ENCODE assay signal across 8 cellular contexts in the genomic region with DNA sequence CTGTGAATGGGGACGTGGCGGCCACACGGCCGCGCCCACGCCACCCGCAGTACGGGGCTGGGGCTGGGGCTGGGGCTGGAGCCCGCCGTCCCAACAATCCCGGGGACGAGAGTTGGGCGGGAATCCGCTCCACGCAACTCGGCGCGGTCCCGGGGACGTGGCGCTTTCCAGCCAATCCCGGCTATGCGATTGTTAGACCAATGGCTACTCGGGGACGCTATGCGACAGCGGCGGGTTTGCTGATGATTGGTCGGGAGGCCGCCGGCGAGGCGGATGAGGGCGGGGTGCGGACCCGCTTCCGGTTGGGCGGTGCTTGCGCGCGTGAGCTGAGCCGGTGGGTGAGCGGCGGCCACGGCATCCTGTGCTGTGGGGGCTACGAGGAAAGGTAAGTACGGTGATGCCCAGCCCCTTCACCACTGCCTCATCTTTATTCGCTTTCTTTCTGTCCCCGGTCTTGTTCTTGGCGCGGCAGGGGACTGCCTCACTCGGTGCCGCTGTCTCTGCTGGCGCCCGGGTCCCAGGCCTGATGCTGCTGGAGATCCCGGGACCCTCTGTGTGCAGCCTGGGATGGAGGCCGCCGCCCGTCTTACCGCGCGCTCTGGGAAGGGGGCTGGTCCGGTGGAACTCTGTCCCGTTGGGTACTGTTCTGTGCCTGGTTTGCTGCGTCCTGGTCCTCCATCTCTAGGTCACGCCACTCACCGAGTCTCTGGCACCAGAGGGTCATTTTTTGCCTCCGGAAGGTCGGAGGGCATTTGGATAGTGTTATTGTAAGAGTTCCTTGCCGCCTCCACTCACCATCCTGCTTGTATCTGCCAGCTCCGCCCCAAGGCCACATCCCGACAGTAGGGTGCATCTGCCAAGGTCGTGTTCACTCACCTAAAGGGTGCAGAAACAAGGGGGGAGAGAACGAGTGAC. TPM values are rescaled to one million over a fixed set of nuclear protein-coding genes. Genes with fewer than 3 reads are reported as not detected.
A peak's percentile ranks its signal among the peaks of the same experiment; 100 is the strongest.
DNase-seq lines count a peak whose midpoint lies in the region; ATAC-seq, FAIRE-seq and TF ChIP-seq lines count a peak whose summit lies in the region.

A gene (plus strand): TSS at position 312 of the 915 bp plus-strand sequence. CDS start 9,225 bp downstream, outside the sequence.

- TF ChIP-seq CTCF in WI38 (IDR thresholded peaks at IDR 0.05; ENCODE audit: low read depth, low read length) (no peak), bronchial epithelial cell (IDR thresholded peaks at IDR 0.05; ENCODE audit: insufficient read depth, low read length, severe bottlenecking) (no peak)

- H3K4me3 ChIP-seq in WI38 (ENCODE audit: low read depth, low read length) (peak within 1 kb of the TSS; percentile 81), bronchial epithelial cell (ENCODE audit: low read depth, low read length) (peak within 1 kb of the TSS; percentile 99), small intestine (ENCODE audit: low read depth in 1 of 2, low read length in 2 of 2) (peak within 1 kb of the TSS; percentile 84 to 97)

- H3K9me3 ChIP-seq in small intestine (ENCODE audit: control insufficient read depth, low read depth), result no peaks in the 10 kb centered on the region

- H3K27ac ChIP-seq in small intestine (ENCODE audit: low read depth in 1 of 2, low read length in 1 of 2), result peak within 1 kb of the TSS; percentile 75 to 97

- FAIRE-seq in bronchial epithelial cell (lab: Jason Lieb, UNC), result no peak
- FAIRE-seq in small intestine (lab: Jason Lieb, UNC), result no peak

- DNase-seq in ACHN, result peak; percentile 99
- DNase-seq in NCI-H2227 (lab: John Stamatoyannopoulos, UW; ENCODE audit: unreplicated experiment), result peak; percentile 98
- peak; percentile 89 for DNase-seq in bronchial epithelial cell (ENCODE audit: low read depth)
- peak; percentile 100 for DNase-seq in iPS-NIHi11 (ENCODE audit: low spot score)
- DNase-seq in small intestine, result peak; percentile 96

- H3K36me3 ChIP-seq in bronchial epithelial cell (ENCODE audit: control insufficient read depth, insufficient read depth, low read length) (no peaks in the 10 kb centered on the region), small intestine (ENCODE audit: control insufficient read depth in 2 of 2, insufficient read depth in 2 of 2, low read length in 2 of 2) (no peaks in the 10 kb centered on the region)

- 0% methylated on average over 72 to 74 of the region's 74 CpGs for WGBS in small intestine, 3 donors

- peaks cover 0 to 10% of the 10 kb centered on the region in 2 donors for H3K4me1 ChIP-seq in small intestine (ENCODE audit: control insufficient read depth in 2 of 2, insufficient read depth in 1 of 2, low read depth in 1 of 2, low read length in 1 of 2)

- H3K27me3 ChIP-seq in bronchial epithelial cell (ENCODE audit: control insufficient read depth, insufficient read depth, low read length) (no peaks in the 10 kb centered on the region), small intestine (ENCODE audit: control insufficient read depth in 2 of 2, insufficient read depth in 2 of 2, low read length in 2 of 2) (no peaks in the 10 kb centered on the region)

- in situ Hi-C loops in ACHN (cut with HindIII; ENCODE audit: low pct_ligation_motif_present, low pct_unique_long_range_greater_than_20kb, low sequenced_read_pairs), result no loop called here

- ATAC-seq in GM18873 (IDR thresholded peaks at IDR 0.05; ENCODE audit: low FRiP score, unreplicated experiment) (peak; percentile 95), HG03139 (IDR thresholded peaks at IDR 0.05; ENCODE audit: unreplicated experiment) (peak; percentile 99)

RNA-seq across cellular contexts. Expression of the gene that starts here (rescaled TPM):
- total RNA-seq in bronchial epithelial cell, result 248 and 280 TPM in 2 replicates
- polyA plus RNA-seq in small intestine, result 10 to 100 TPM in 1 of 3 donors, 1 to 10 TPM in 2; 6.0 to 38.3 (median 9.5) TPM

Comparison
In these comparisons a context has a peak if more than half of its experiments do, and no peak if none do; other contexts are left out.
1. Peak in every context shown above with its lines: DNase-seq, ATAC-seq, H3K4me3 ChIP-seq and H3K27ac ChIP-seq.